25 cellular contexts compared by ENCODE assay signal in genomic region chr19:307111-307531, GRCh38. TPM values are rescaled to one million over a fixed set of nuclear protein-coding genes. Genes with fewer than 3 reads are reported as not detected.
"Had no signal": no experiment of that assay in that cellular context is flagged by ENCODE, and none has a peak within 500 bp of the region (broad histone marks: within the 10 kb centered on the region; RNA-seq: fewer than 3 reads in every experiment).

No MANE protein-coding gene starts in this region.

- H3K4me3 ChIP-seq: adrenal gland, body of pancreas, skin epidermis had no signal

- H3K27ac Mint-ChIP-seq: activated naive CD4-positive, alpha-beta T cell treated with anti-CD3 and anti-CD28 coated beads for 36 hours; activated naive CD8-positive, alpha-beta T cell treated with anti-CD3 and anti-CD28 coated beads for 36 hours; activated T-cell treated with anti-CD3 and anti-CD28 coated beads, Interleukin-2, amount 50 U/mL, for 72 hours; naive B cell; stimulated activated memory B cell treated with anti-CD40 and anti-IgM and Interleukin-4, amounts not matched to agents 10 μg/mL and 1 μg/mL and 100 μg/mL, for 72 hours; stimulated activated naive CD8-positive, alpha-beta T cell treated with anti-CD3 and anti-CD28 coated beads, Interleukin-15, amount 100 ng/mL, for 72 hours; T-helper 2 cell treated with Interferon-gamma antibody and Interleukin-4, amounts not matched to agents 5 μg/mL and 100 μg/mL, for 36 hours; type B pancreatic cell had no signal

- DNase-seq: activated CD4-positive, alpha-beta T cell treated with anti-CD3 and anti-CD28 coated beads for 4 hours; activated CD4-positive, alpha-beta T cell treated with anti-CD3 and anti-CD28 coated beads, Interleukin-2, amount 50 U/mL, for 4 hours; activated naive CD4-positive, alpha-beta T cell treated with anti-CD3 and anti-CD28 coated beads for 36 hours; activated naive CD8-positive, alpha-beta T cell treated with anti-CD3 and anti-CD28 coated beads for 36 hours; activated T-cell treated with anti-CD3 and anti-CD28 coated beads for 4 hours; activated T-cell treated with anti-CD3 and anti-CD28 coated beads, Interleukin-2, amount 50 U/mL, for 72 hours; adrenal gland; body of pancreas; cerebellar nuclear complex; cortex of kidney; mammary epithelial cell; naive B cell; nucleus accumbens; retina; stimulated activated CD4-positive, alpha-beta T cell treated with anti-CD3 and anti-CD28 coated beads, Interleukin-4, amount 100 ng/mL, for 24 hours; stimulated activated naive CD8-positive, alpha-beta T cell treated with anti-CD3 and anti-CD28 coated beads, Interleukin-15, amount 100 ng/mL, for 72 hours; substantia nigra; T-helper 1 cell had no signal

- H3K9me3 ChIP-seq: adrenal gland, body of pancreas, left lung had no signal

- FAIRE-seq: endothelial cell of umbilical vein had no signal

- H3K27me3 Mint-ChIP-seq: activated naive CD8-positive, alpha-beta T cell treated with anti-CD3 and anti-CD28 coated beads for 36 hours; naive B cell; stimulated activated memory B cell treated with anti-CD40 and anti-IgM and Interleukin-4, amounts not matched to agents 10 μg/mL and 1 μg/mL and 100 μg/mL, for 72 hours; stimulated activated naive CD8-positive, alpha-beta T cell treated with anti-CD3 and anti-CD28 coated beads, Interleukin-15, amount 100 ng/mL, for 72 hours; type B pancreatic cell had no signal

- H3K4me1 ChIP-seq: adrenal gland, body of pancreas, left lung had no signal

- H3K9me3 Mint-ChIP-seq: activated naive CD4-positive, alpha-beta T cell treated with anti-CD3 and anti-CD28 coated beads for 36 hours; activated naive CD8-positive, alpha-beta T cell treated with anti-CD3 and anti-CD28 coated beads for 36 hours; activated T-cell treated with anti-CD3 and anti-CD28 coated beads, Interleukin-2, amount 50 U/mL, for 72 hours; naive B cell; stimulated activated memory B cell treated with anti-CD40 and anti-IgM and Interleukin-4, amounts not matched to agents 10 μg/mL and 1 μg/mL and 100 μg/mL, for 72 hours; stimulated activated naive CD8-positive, alpha-beta T cell treated with anti-CD3 and anti-CD28 coated beads, Interleukin-15, amount 100 ng/mL, for 72 hours; T-helper 2 cell treated with Interferon-gamma antibody and Interleukin-4, amounts not matched to agents 5 μg/mL and 100 μg/mL, for 36 hours; type B pancreatic cell had no signal

- H3K4me3 Mint-ChIP-seq: activated naive CD4-positive, alpha-beta T cell treated with anti-CD3 and anti-CD28 coated beads for 36 hours; activated naive CD8-positive, alpha-beta T cell treated with anti-CD3 and anti-CD28 coated beads for 36 hours; activated T-cell treated with anti-CD3 and anti-CD28 coated beads, Interleukin-2, amount 50 U/mL, for 72 hours; naive B cell; stimulated activated memory B cell treated with anti-CD40 and anti-IgM and Interleukin-4, amounts not matched to agents 10 μg/mL and 1 μg/mL and 100 μg/mL, for 72 hours; stimulated activated naive CD8-positive, alpha-beta T cell treated with anti-CD3 and anti-CD28 coated beads, Interleukin-15, amount 100 ng/mL, for 72 hours; T-helper 2 cell treated with Interferon-gamma antibody and Interleukin-4, amounts not matched to agents 5 μg/mL and 100 μg/mL, for 36 hours; type B pancreatic cell had no signal

- H3K4me1 Mint-ChIP-seq: activated naive CD8-positive, alpha-beta T cell treated with anti-CD3 and anti-CD28 coated beads for 36 hours; stimulated activated memory B cell treated with anti-CD40 and anti-IgM and Interleukin-4, amounts not matched to agents 10 μg/mL and 1 μg/mL and 100 μg/mL, for 72 hours; stimulated activated naive CD8-positive, alpha-beta T cell treated with anti-CD3 and anti-CD28 coated beads, Interleukin-15, amount 100 ng/mL, for 72 hours had no signal

- H3K27me3 ChIP-seq: adrenal gland, body of pancreas, left lung had no signal

- H3K27ac ChIP-seq: adrenal gland, body of pancreas, skin epidermis, VCaP had no signal

RNA-seq across cellular contexts. Expression of gene PLPP2, which starts 15.9 kb away (rescaled TPM):
- total RNA-seq: activated naive CD8-positive, alpha-beta T cell treated with anti-CD3 and anti-CD28 coated beads for 36 hours had no signal
